In genomic region chr15:73683624-73684536, GRCh38 we compare ENCODE assay signal across 8 cellular contexts. TPM values are rescaled to one million over a fixed set of nuclear protein-coding genes. Genes with fewer than 3 reads are reported as not detected.
DNase-seq lines count a peak whose midpoint lies in the region; ATAC-seq, FAIRE-seq and TF ChIP-seq lines count a peak whose summit lies in the region.

Gene CD276 (plus strand): TSS chr15:73684383. CDS start chr15:73699640, 15,257 bp downstream.

- no peak for ATAC-seq in HG02938 (IDR thresholded peaks at IDR 0.05; ENCODE audit: unreplicated experiment)

- H3K4me3 ChIP-seq in WERI-Rb-1 (ENCODE audit: low read depth, low read length) (peak within 1 kb of the TSS; percentile 94), epithelial cell of proximal tubule (ENCODE audit: low read depth, low read length) (peak within 1 kb of the TSS; percentile 85)

- peak; percentile 67 for DNase-seq in D721Med (ENCODE audit: insufficient read length, low spot score)
- peak; percentile 73 for DNase-seq in HT-29 (ENCODE audit: low spot score)
- peak; percentile 83 for DNase-seq in WERI-Rb-1
- DNase-seq in epithelial cell of proximal tubule (ENCODE audit: low read depth), result peak; percentile 25
- DNase-seq in mesenteric fat pad (ENCODE audit: low spot score), result no peak
- no peak for DNase-seq in inferior parietal cortex (ENCODE audit: extremely low spot score)

- peaks cover 3% of the 10 kb centered on the region for H3K36me3 ChIP-seq in WERI-Rb-1

- TF ChIP-seq CTCF in D721Med (IDR thresholded peaks at IDR 0.05; ENCODE audit: insufficient read depth, missing control alignments), result no peak
- TF ChIP-seq CTCF in WERI-Rb-1 (IDR thresholded peaks at IDR 0.05; ENCODE audit: low read depth, low read length), result peak; percentile 54
- TF ChIP-seq CTCF in epithelial cell of proximal tubule (conservative IDR thresholded peaks at IDR 0.05; ENCODE audit: low read depth, low read length), result peak; percentile 57

- H3K27me3 ChIP-seq in WERI-Rb-1 (ENCODE audit: insufficient read depth, low read depth, severe bottlenecking), result no peaks in the 10 kb centered on the region

- peak within 1 kb of the TSS; percentile 95 for H3K27ac ChIP-seq in WERI-Rb-1
- H3K27ac ChIP-seq in temporal lobe (ENCODE audit: low read depth, low read length), result peak within 1 kb of the TSS; percentile 36

- FAIRE-seq in D721Med (lab: Jason Lieb, UNC), result no peak

- no peaks in the 10 kb centered on the region for H3K9me3 ChIP-seq in WERI-Rb-1 (ENCODE audit: severe bottlenecking)

RNA-seq across cellular contexts. Expression of gene CD276, which starts in this region (rescaled TPM):
- total RNA-seq in HT-29 (2014; rRNA removed; shearing (Covaris generic)), result 70.6 and 84.1 TPM in 2 replicates
- total RNA-seq in epithelial cell of proximal tubule (151 and 189 TPM in 2 replicates), mesenteric fat pad (89.5 TPM), temporal lobe (36.6 TPM)

Comparison
In these comparisons a context has a peak if more than half of its experiments do, and no peak if none do; other contexts are left out.
1. DNase-seq: peak in D721Med (single experiment), HT-29 (single experiment), WERI-Rb-1 (single experiment) and epithelial cell of proximal tubule (single experiment); none in mesenteric fat pad (single experiment) and inferior parietal cortex (single experiment).